ENCODE assay signal across 26 cellular contexts in genomic region chr18:49588171-49588570, GRCh38.
"Had no signal": no experiment of that assay in that cellular context is flagged by ENCODE, and none has a peak within 500 bp of the region (broad histone marks: within the 10 kb centered on the region; RNA-seq: fewer than 3 reads in every experiment).

No MANE protein-coding gene starts in this region.

- H3K36me3 ChIP-seq: colonic mucosa, esophagus muscularis mucosa, esophagus squamous epithelium, gastrocnemius medialis, gastroesophageal sphincter, heart left ventricle, heart right ventricle had no signal

- H3K27ac ChIP-seq: colonic mucosa, coronary artery, dorsolateral prefrontal cortex, epithelial cell of prostate, esophagus muscularis mucosa, esophagus squamous epithelium, foreskin keratinocyte, gastrocnemius medialis, gastroesophageal sphincter, heart left ventricle, heart right ventricle had no signal

- H3K9me3 ChIP-seq: colonic mucosa, esophagus muscularis mucosa, esophagus squamous epithelium, gastrocnemius medialis, gastroesophageal sphincter, heart left ventricle, heart right ventricle had no signal

- FAIRE-seq: colon, endometrium, endothelial cell of umbilical vein had no signal

- H3K27me3 ChIP-seq: colonic mucosa, esophagus muscularis mucosa, esophagus squamous epithelium, foreskin keratinocyte, gastrocnemius medialis had no signal

- H3K4me3 ChIP-seq: colonic mucosa, coronary artery, dorsolateral prefrontal cortex, esophagus muscularis mucosa, esophagus squamous epithelium, gastrocnemius medialis, gastroesophageal sphincter, heart left ventricle, heart right ventricle had no signal

- DNase-seq: colonic mucosa; cortex of kidney; dermis blood vessel endothelial cell; dorsolateral prefrontal cortex; effector CD4-positive, alpha-beta T cell; effector CD8-positive, alpha-beta T cell; effector memory CD4-positive, alpha-beta T cell; effector memory CD8-positive, alpha-beta T cell; endodermal cell; erythroblast; esophagus squamous epithelium; foreskin fibroblast; foreskin keratinocyte; foreskin melanocyte; gastrocnemius medialis; glutamatergic neuron; head of caudate nucleus; heart left ventricle; heart right ventricle had no signal

- H3K4me1 ChIP-seq: esophagus muscularis mucosa, esophagus squamous epithelium, foreskin keratinocyte, gastrocnemius medialis, gastroesophageal sphincter, heart left ventricle, heart right ventricle had no signal
